In genomic region chr9:35812025-35812602, GRCh38 we compare ENCODE assay signal across 1 cellular context.
TF ChIP-seq lines count a peak whose summit lies in the region.

TSS of gene SPAG8 (minus strand) at chr9:35812262. CDS start at chr9:35812147, 115 bp downstream.

TF ChIP-seq in HEK293, 187 proteins besides CTCF, POLR2A, EP300 and RAD21 (continued from another document and continues in another):
- TF ChIP-seq, protein P1, sequence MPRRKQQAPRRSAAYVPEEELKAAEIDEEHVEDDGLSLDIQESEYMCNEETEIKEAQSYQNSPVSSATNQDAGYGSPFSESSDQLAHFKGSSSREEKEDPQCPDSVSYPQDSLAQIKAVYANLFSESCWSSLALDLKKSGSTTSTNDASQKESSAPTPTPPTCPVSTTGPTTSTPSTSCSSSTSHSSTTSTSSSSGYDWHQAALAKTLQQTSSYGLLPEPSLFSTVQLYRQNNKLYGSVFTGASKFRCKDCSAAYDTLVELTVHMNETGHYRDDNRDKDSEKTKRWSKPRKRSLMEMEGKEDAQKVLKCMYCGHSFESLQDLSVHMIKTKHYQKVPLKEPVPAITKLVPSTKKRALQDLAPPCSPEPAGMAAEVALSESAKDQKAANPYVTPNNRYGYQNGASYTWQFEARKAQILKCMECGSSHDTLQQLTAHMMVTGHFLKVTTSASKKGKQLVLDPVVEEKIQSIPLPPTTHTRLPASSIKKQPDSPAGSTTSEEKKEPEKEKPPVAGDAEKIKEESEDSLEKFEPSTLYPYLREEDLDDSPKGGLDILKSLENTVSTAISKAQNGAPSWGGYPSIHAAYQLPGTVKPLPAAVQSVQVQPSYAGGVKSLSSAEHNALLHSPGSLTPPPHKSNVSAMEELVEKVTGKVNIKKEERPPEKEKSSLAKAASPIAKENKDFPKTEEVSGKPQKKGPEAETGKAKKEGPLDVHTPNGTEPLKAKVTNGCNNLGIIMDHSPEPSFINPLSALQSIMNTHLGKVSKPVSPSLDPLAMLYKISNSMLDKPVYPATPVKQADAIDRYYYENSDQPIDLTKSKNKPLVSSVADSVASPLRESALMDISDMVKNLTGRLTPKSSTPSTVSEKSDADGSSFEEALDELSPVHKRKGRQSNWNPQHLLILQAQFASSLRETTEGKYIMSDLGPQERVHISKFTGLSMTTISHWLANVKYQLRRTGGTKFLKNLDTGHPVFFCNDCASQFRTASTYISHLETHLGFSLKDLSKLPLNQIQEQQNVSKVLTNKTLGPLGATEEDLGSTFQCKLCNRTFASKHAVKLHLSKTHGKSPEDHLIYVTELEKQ (tag by site-specific recombination; IDR thresholded peaks at IDR 0.05; ENCODE audit: borderline replicate concordance), result no peak
- peak; percentile 53; the same call in 1 of the 2 replicates for TF ChIP-seq ZNF629 (tag by site-specific recombination; IDR thresholded peaks at IDR 0.05)
- TF ChIP-seq YY2 (tag by site-specific recombination; IDR thresholded peaks at IDR 0.05), result peak; percentile 52; the same call in 1 of the 2 replicates
- TF ChIP-seq ZNF280C (tag by site-specific recombination; IDR thresholded peaks at IDR 0.05), result no peak
- no peak for TF ChIP-seq ZNF16 (tag by site-specific recombination; IDR thresholded peaks at IDR 0.05; ENCODE audit: low read depth)
- peak; percentile 51 for TF ChIP-seq PRDM10 (tag by site-specific recombination; IDR thresholded peaks at IDR 0.05)
- TF ChIP-seq, protein P2, sequence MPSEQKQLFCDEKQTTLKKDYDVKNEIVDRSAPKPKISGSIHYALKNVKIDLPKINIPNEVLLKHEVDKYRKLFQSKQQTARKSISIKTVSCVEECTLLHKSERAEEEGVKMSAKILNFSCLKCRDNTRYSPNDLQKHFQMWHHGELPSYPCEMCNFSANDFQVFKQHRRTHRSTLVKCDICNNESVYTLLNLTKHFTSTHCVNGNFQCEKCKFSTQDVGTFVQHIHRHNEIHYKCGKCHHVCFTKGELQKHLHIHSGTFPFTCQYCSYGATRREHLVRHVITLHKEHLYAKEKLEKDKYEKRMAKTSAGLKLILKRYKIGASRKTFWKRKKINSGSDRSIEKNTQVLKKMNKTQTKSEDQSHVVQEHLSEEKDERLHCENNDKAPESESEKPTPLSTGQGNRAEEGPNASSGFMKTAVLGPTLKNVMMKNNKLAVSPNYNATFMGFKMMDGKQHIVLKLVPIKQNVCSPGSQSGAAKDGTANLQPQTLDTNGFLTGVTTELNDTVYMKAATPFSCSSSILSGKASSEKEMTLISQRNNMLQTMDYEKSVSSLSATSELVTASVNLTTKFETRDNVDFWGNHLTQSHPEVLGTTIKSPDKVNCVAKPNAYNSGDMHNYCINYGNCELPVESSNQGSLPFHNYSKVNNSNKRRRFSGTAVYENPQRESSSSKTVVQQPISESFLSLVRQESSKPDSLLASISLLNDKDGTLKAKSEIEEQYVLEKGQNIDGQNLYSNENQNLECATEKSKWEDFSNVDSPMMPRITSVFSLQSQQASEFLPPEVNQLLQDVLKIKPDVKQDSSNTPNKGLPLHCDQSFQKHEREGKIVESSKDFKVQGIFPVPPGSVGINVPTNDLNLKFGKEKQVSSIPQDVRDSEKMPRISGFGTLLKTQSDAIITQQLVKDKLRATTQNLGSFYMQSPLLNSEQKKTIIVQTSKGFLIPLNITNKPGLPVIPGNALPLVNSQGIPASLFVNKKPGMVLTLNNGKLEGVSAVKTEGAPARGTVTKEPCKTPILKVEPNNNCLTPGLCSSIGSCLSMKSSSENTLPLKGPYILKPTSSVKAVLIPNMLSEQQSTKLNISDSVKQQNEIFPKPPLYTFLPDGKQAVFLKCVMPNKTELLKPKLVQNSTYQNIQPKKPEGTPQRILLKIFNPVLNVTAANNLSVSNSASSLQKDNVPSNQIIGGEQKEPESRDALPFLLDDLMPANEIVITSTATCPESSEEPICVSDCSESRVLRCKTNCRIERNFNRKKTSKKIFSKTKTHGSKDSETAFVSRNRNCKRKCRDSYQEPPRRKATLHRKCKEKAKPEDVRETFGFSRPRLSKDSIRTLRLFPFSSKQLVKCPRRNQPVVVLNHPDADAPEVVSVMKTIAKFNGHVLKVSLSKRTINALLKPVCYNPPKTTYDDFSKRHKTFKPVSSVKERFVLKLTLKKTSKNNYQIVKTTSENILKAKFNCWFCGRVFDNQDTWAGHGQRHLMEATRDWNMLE (tag by site-specific recombination; conservative IDR thresholded peaks at IDR 0.05; ENCODE audit: low read depth), result peak; percentile 86
- peak; percentile 37; the same call in 1 of the 2 replicates for TF ChIP-seq ZBTB48 (tag by site-specific recombination; IDR thresholded peaks at IDR 0.05)
- TF ChIP-seq EGR2 (tag by site-specific recombination; IDR thresholded peaks at IDR 0.05; ENCODE audit: low read depth), result no peak
- no peak for TF ChIP-seq ZNF548 (tag by site-specific recombination; IDR thresholded peaks at IDR 0.05)
- TF ChIP-seq, protein P3, sequence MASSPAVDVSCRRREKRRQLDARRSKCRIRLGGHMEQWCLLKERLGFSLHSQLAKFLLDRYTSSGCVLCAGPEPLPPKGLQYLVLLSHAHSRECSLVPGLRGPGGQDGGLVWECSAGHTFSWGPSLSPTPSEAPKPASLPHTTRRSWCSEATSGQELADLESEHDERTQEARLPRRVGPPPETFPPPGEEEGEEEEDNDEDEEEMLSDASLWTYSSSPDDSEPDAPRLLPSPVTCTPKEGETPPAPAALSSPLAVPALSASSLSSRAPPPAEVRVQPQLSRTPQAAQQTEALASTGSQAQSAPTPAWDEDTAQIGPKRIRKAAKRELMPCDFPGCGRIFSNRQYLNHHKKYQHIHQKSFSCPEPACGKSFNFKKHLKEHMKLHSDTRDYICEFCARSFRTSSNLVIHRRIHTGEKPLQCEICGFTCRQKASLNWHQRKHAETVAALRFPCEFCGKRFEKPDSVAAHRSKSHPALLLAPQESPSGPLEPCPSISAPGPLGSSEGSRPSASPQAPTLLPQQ (tag by site-specific recombination; IDR thresholded peaks at IDR 0.05), result peak; percentile 98; the same call in 1 of the 2 replicates
- peak; percentile 60; the same call in 1 of the 2 replicates for TF ChIP-seq ZBTB6 (tag by site-specific recombination; IDR thresholded peaks at IDR 0.05)
- TF ChIP-seq ZXDB (tag by site-specific recombination; IDR thresholded peaks at IDR 0.05), result peak; percentile 58; the same call in 1 of the 2 replicates
- no peak for TF ChIP-seq ZNF664 (tag by site-specific recombination; IDR thresholded peaks at IDR 0.05)
- TF ChIP-seq BCL11A (tag by site-specific recombination; IDR thresholded peaks at IDR 0.05; ENCODE audit: low read depth), result no peak
- no peak for TF ChIP-seq BCL11B (tag by site-specific recombination; IDR thresholded peaks at IDR 0.05; ENCODE audit: low read depth)
- TF ChIP-seq ZNF792 (tag by site-specific recombination; IDR thresholded peaks at IDR 0.05), result no peak
- no peak for TF ChIP-seq ZNF221 (tag by site-specific recombination; IDR thresholded peaks at IDR 0.05; ENCODE audit: borderline replicate concordance)
- TF ChIP-seq, protein P4, sequence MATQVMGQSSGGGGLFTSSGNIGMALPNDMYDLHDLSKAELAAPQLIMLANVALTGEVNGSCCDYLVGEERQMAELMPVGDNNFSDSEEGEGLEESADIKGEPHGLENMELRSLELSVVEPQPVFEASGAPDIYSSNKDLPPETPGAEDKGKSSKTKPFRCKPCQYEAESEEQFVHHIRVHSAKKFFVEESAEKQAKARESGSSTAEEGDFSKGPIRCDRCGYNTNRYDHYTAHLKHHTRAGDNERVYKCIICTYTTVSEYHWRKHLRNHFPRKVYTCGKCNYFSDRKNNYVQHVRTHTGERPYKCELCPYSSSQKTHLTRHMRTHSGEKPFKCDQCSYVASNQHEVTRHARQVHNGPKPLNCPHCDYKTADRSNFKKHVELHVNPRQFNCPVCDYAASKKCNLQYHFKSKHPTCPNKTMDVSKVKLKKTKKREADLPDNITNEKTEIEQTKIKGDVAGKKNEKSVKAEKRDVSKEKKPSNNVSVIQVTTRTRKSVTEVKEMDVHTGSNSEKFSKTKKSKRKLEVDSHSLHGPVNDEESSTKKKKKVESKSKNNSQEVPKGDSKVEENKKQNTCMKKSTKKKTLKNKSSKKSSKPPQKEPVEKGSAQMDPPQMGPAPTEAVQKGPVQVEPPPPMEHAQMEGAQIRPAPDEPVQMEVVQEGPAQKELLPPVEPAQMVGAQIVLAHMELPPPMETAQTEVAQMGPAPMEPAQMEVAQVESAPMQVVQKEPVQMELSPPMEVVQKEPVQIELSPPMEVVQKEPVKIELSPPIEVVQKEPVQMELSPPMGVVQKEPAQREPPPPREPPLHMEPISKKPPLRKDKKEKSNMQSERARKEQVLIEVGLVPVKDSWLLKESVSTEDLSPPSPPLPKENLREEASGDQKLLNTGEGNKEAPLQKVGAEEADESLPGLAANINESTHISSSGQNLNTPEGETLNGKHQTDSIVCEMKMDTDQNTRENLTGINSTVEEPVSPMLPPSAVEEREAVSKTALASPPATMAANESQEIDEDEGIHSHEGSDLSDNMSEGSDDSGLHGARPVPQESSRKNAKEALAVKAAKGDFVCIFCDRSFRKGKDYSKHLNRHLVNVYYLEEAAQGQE (tag by site-specific recombination; IDR thresholded peaks at IDR 0.05), result no peak
- no peak for TF ChIP-seq ZSCAN4 (tag by site-specific recombination; IDR thresholded peaks at IDR 0.05)
- TF ChIP-seq KLF16 (tag by site-specific recombination; IDR thresholded peaks at IDR 0.05), result peak; percentile 89
- peak; percentile 43; the same call in 1 of the 2 replicates for TF ChIP-seq ZBTB8A (tag by site-specific recombination; IDR thresholded peaks at IDR 0.05)
